Comparison of ENCODE assay signal across 31 cellular contexts in the genomic region with DNA sequence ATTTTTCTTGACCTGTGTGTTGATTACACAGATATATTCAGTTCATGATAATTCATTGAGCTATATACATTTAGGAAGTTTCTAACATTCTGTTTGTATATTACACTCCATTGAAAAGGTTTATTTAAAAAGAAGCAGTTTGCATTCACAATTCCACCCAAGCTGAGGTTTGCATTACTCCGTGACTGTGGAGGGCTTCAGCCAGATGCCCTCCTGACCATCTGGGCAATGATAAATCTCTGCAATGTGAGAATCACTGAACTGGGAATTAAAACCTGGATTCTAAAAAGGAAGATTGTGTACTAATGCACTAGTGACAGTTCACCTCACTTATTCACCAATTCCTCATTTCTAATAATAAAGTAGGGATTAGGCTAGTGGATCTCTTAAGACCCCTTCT. TPM values are rescaled to one million over a fixed set of nuclear protein-coding genes. Genes with fewer than 3 reads are reported as not detected.
"Had no signal": no experiment of that assay in that cellular context is flagged by ENCODE, and none has a peak within 500 bp of the region (broad histone marks: within the 10 kb centered on the region; RNA-seq: fewer than 3 reads in every experiment).

No MANE protein-coding gene starts in this region.

- H3K27ac ChIP-seq: ascending aorta, breast epithelium, cardiac muscle cell, colonic mucosa, esophagus squamous epithelium, gastroesophageal sphincter, WERI-Rb-1 had no signal

- DNase-seq: activated B cell treated with CpG ODN at 0.5 μM for 24 hours; activated CD4-positive, alpha-beta T cell treated with anti-CD3 and anti-CD28 coated beads for 48 hours; activated CD4-positive, alpha-beta T cell treated with anti-CD3 and anti-CD28 coated beads, Interleukin-2, amount 50 U/mL, for 1 hour; activated CD4-positive, alpha-beta T cell treated with anti-CD3 and anti-CD28 coated beads, Interleukin-2, amount 50 U/mL, for 48 hours; activated CD8-positive, alpha-beta memory T cell treated with anti-CD3 and anti-CD28 coated beads for 24 hours; activated CD8-positive, alpha-beta T cell treated with anti-CD3 and anti-CD28 coated beads for 36 hours; activated effector memory CD4-positive, alpha-beta T cell treated with anti-CD3 and anti-CD28 coated beads, Interleukin-2, amount 50 U/mL, for 16 hours; activated naive CD4-positive, alpha-beta T cell treated with anti-CD3 and anti-CD28 coated beads for 36 hours; activated naive CD8-positive, alpha-beta T cell treated with anti-CD3 and anti-CD28 coated beads, Interleukin-2, amount 10 ng/mL, durations not matched to agents 7 days and 5 days; activated T-cell treated with anti-CD3 and anti-CD28 coated beads, Interleukin-2, amount 50 U/mL, for 48 hours; central memory CD4-positive, alpha-beta T cell; cerebellar nuclear complex; colonic mucosa; effector memory CD4-positive, alpha-beta T cell; erythroblast; esophagus squamous epithelium; foreskin melanocyte; T-helper 1 cell; T-helper 17 cell; T1000; WERI-Rb-1 had no signal

- ATAC-seq: activated CD4-positive, CD25-positive, alpha-beta regulatory T cell treated with anti-CD3 and anti-CD28 coated beads, Interleukin-2, amount 50 U/mL, for 24 hours; activated CD8-positive, alpha-beta T cell treated with anti-CD3 and anti-CD28 coated beads for 36 hours; T-helper 17 cell had no signal

- H3K4me3 ChIP-seq: ascending aorta, breast epithelium, cardiac muscle cell, colonic mucosa, esophagus squamous epithelium, gastroesophageal sphincter had no signal

- H3K4me1 ChIP-seq: ascending aorta, breast epithelium, colonic mucosa, esophagus squamous epithelium, gastroesophageal sphincter had no signal

- H3K27me3 ChIP-seq: ascending aorta, breast epithelium, cardiac muscle cell, colonic mucosa, esophagus squamous epithelium, gastroesophageal sphincter had no signal

- H3K9me3 ChIP-seq: colonic mucosa had no signal

- H3K36me3 ChIP-seq: ascending aorta, breast epithelium, cardiac muscle cell, colonic mucosa, esophagus squamous epithelium, gastroesophageal sphincter, WERI-Rb-1 had no signal

RNA-seq across cellular contexts. Expression of a gene that starts 36.4 kb away (rescaled TPM):
- total RNA-seq: activated B cell treated with CpG ODN at 0.5 μM for 24 hours; activated CD8-positive, alpha-beta T cell treated with anti-CD3 and anti-CD28 coated beads for 36 hours; activated naive CD4-positive, alpha-beta T cell treated with anti-CD3 and anti-CD28 coated beads for 36 hours; activated naive CD8-positive, alpha-beta T cell treated with anti-CD3 and anti-CD28 coated beads, Interleukin-2, amount 10 ng/mL, durations not matched to agents 7 days and 5 days; activated T-helper 1 cell treated with anti-CD3 and anti-CD28 coated beads, Interleukin-12 subunit alpha, Interleukin-12 subunit beta, Interleukin-2, Interleukin-4 antibody, amounts not matched to agents 30 ng/mL and 10 ng/mL and 1 ng/mL, durations not matched to agents 14 hours and 24 hours and 36 hours; activated T-helper 2 cell treated with anti-CD3 and anti-CD28 coated beads, Interferon-gamma antibody, Interleukin-2, Interleukin-4, amounts not matched to agents 10 μg/mL and 5 μg/mL and 100 μg/mL, durations not matched to agents 14 hours and 24 hours and 36 hours; ascending aorta; breast epithelium; cardiac muscle cell; dermis microvascular lymphatic vessel endothelial cell; fibroblast of lung; glomerular endothelial cell; T-helper 17 cell had no signal
- polyA plus RNA-seq: fibroblast of lung had no signal
